9 cellular contexts compared by ENCODE assay signal in genomic region chr11:116895053-116895757, GRCh38. TPM values are rescaled to one million over a fixed set of nuclear protein-coding genes. Genes with fewer than 3 reads are reported as not detected.
DNase-seq lines count a peak whose midpoint lies in the region; ATAC-seq, FAIRE-seq and TF ChIP-seq lines count a peak whose summit lies in the region.
"Had no signal": no experiment of that assay in that cellular context is flagged by ENCODE, and none has a peak within 500 bp of the region (broad histone marks: within the 10 kb centered on the region; RNA-seq: fewer than 3 reads in every experiment).

No MANE protein-coding gene starts in this region.

- no peaks in the 10 kb centered on the region for H4K20me1 ChIP-seq in keratinocyte (ENCODE audit: control insufficient read depth, extremely low read depth, insufficient read depth, low read length)

- H3K9me3 ChIP-seq in keratinocyte (ENCODE audit: control insufficient read depth, low read depth, low read length) (no peaks in the 10 kb centered on the region), upper lobe of right lung (no peaks in the 10 kb centered on the region)
- H3K9me3 ChIP-seq: Caco-2 had no signal

- no peak overlapping the region for H3K4me3 ChIP-seq in astrocyte of the cerebellum (ENCODE audit: low read depth, low read length)
- H3K4me3 ChIP-seq in keratinocyte (ENCODE audit: control insufficient read depth in 2 of 3, extremely low read depth in 1 of 3, insufficient read depth in 2 of 3, low read depth in 1 of 3, low read length in 3 of 3): no peak overlapping the region
- H3K4me3 ChIP-seq in upper lobe of right lung: no peak overlapping the region

- peak; percentile 13 for DNase-seq in activated naive CD4-positive, alpha-beta T cell treated with anti-CD3 and anti-CD28 coated beads, Interleukin-2, amount 50 U/mL, for 16 hours
- no peak for DNase-seq in activated naive CD4-positive, alpha-beta T cell (lab: John Stamatoyannopoulos, UW)
- DNase-seq in astrocyte of the cerebellum (ENCODE audit: low read depth) (no peak), keratinocyte (ENCODE audit: low read depth, low spot score) (no peak), upper lobe of right lung (no peak), T1000 (lab: John Stamatoyannopoulos, UW) (no peak), SIG-M5 (lab: John Stamatoyannopoulos, UW) (no peak), SHP77 treated with DMSO at 0.1 percent for 48 hours (lab: John Stamatoyannopoulos, UW) (no peak)

- H2AFZ ChIP-seq in keratinocyte (ENCODE audit: control insufficient read depth, low read length): no peak overlapping the region

- H3K27me3 ChIP-seq in keratinocyte (ENCODE audit: control insufficient read depth, extremely low read depth, insufficient read depth, low read length) (no peaks in the 10 kb centered on the region), upper lobe of right lung (no peaks in the 10 kb centered on the region)

- peak; percentile 71 for ATAC-seq in upper lobe of right lung

- intact Hi-C loops in upper lobe of right lung (cut with DNase I): no loop called here

- H3K27ac ChIP-seq in keratinocyte (ENCODE audit: control insufficient read depth, insufficient read depth, low read length): no peak overlapping the region
- no peak overlapping the region for H3K27ac ChIP-seq in upper lobe of right lung

- TF ChIP-seq CTCF in astrocyte of the cerebellum (IDR thresholded peaks at IDR 0.05; ENCODE audit: low read depth, low read length, missing control alignments): peak; percentile 60
- peak in 2 of 3 experiments; percentile 16 to 58 for TF ChIP-seq CTCF in keratinocyte (optimal IDR thresholded peaks at IDR 0.05 in 1 of 3, IDR thresholded peaks at IDR 0.05 in 1 of 3, conservative IDR thresholded peaks at IDR 0.05 in 1 of 3; ENCODE audit: extremely low read depth in 1 of 3, insufficient read depth in 2 of 3, low read length in 3 of 3)
- TF ChIP-seq CTCF in upper lobe of right lung (IDR thresholded peaks at IDR 0.05): peak; percentile 27

- H3K4me1 ChIP-seq in keratinocyte (ENCODE audit: control insufficient read depth, extremely low read depth, insufficient read depth, low read length) (no peaks in the 10 kb centered on the region), upper lobe of right lung (no peaks in the 10 kb centered on the region)
- H3K4me1 ChIP-seq: Caco-2 had no signal

- H3K4me2 ChIP-seq in keratinocyte (ENCODE audit: control insufficient read depth, extremely low read depth, insufficient read depth, low read depth, low read length): no peak overlapping the region

- in situ Hi-C loops in astrocyte of the cerebellum (cut with HindIII; ENCODE audit: low sequenced_read_pairs): loop anchor here (25.0 kb wide), 1 partner anchor 192 kb away; the partner anchor contains the start of gene SIK3

- dilution Hi-C loops in keratinocyte (cut with MboI; ENCODE audit: extremely low pct_ligation_motif_present, low sequenced_read_pairs): no loop called here

- H3K36me3 ChIP-seq in keratinocyte (ENCODE audit: control insufficient read depth in 2 of 2, extremely low read depth in 1 of 2, insufficient read depth in 2 of 2, low read length in 2 of 2) (peaks cover 16 to 24% of the 10 kb centered on the region in 2 experiments), upper lobe of right lung (peaks cover 34% of the 10 kb centered on the region)

- no peak for FAIRE-seq in keratinocyte (lab: Jason Lieb, UNC)

- no peaks in the 10 kb centered on the region for H3K9me1 ChIP-seq in keratinocyte (ENCODE audit: control insufficient read depth, extremely low read depth, insufficient read depth, low read length)

- H3K79me2 ChIP-seq in keratinocyte (ENCODE audit: control insufficient read depth, insufficient read depth, low read length): no peaks in the 10 kb centered on the region

- no peak overlapping the region for H3K9ac ChIP-seq in keratinocyte (ENCODE audit: control insufficient read depth, extremely low read depth, insufficient read depth, low read length)

RNA-seq across cellular contexts. Expression of gene APOA1, which starts 57.8 kb away (rescaled TPM):
- 0.10 TPM in 1 of 3 replicates, not detected in the others for polyA plus RNA-seq in keratinocyte
- polyA plus RNA-seq in keratinocyte (2011; ENCODE audit: low read depth): 0.56 TPM
- not detected in 2 replicates for polyA plus RNA-seq in keratinocyte (2011; cell fraction: cytosol; rRNA removed)
- 0.28 TPM in 1 of 2 replicates, not detected in the other for polyA plus RNA-seq in keratinocyte (2011; cell fraction: nucleus; rRNA removed)
- polyA plus RNA-seq in keratinocyte (2012; ENCODE audit: low replicate concordance): 0.25 TPM in 1 of 2 replicates, not detected in the other
- 0.20 TPM in 1 of 3 replicates, not detected in the others for polyA minus RNA-seq in keratinocyte
- polyA minus RNA-seq in keratinocyte (2011; cell fraction: cytosol; rRNA and poly(A)+ RNA removed): not detected
- 0.53 TPM in 1 of 2 replicates, not detected in the other for polyA minus RNA-seq in keratinocyte (2011; cell fraction: nucleus; rRNA and poly(A)+ RNA removed)
- 5.4 TPM for total RNA-seq in upper lobe of right lung
